In genomic region chr5:5481633-5482032, GRCh38 we compare ENCODE assay signal across 19 cellular contexts. TPM values are rescaled to one million over a fixed set of nuclear protein-coding genes. Genes with fewer than 3 reads are reported as not detected.
DNase-seq lines count a peak whose midpoint lies in the region; ATAC-seq lines count a peak whose summit lies in the region.
"Had no signal": no experiment of that assay in that cellular context is flagged by ENCODE, and none has a peak within 500 bp of the region (broad histone marks: within the 10 kb centered on the region; RNA-seq: fewer than 3 reads in every experiment).

No MANE protein-coding gene starts in this region.

- peaks cover 0 to 4% of the 10 kb centered on the region in 2 donors for H3K9me3 Mint-ChIP-seq in stimulated activated naive CD8-positive, alpha-beta T cell treated with anti-CD3 and anti-CD28 coated beads, Interleukin-15, amount 100 ng/mL, for 72 hours
- H3K9me3 Mint-ChIP-seq in T-cell (peaks cover 0 to 5% (median 0%) of the 10 kb centered on the region in 3 donors), immature natural killer cell (no peaks in the 10 kb centered on the region)
- H3K9me3 Mint-ChIP-seq: HFFc6 had no signal

- H3K36me3 Mint-ChIP-seq in T-cell, result peaks cover 38% of the 10 kb centered on the region
- peaks cover 14 to 40% (median 36%) of the 10 kb centered on the region in 3 donors for H3K36me3 Mint-ChIP-seq in immature natural killer cell

- H3K27ac Mint-ChIP-seq in stimulated activated naive CD8-positive, alpha-beta T cell treated with anti-CD3 and anti-CD28 coated beads, Interleukin-15, amount 100 ng/mL, for 72 hours, result peak overlapping the region; percentile 59 to 60
- H3K27ac Mint-ChIP-seq in T-cell (peak overlapping the region; percentile 81 to 84), immature natural killer cell (peak overlapping the region in 5 of 6 donors; percentile 59 to 90 (median 80))
- H3K27ac Mint-ChIP-seq: HFFc6; stimulated activated naive CD8-positive, alpha-beta T cell treated with anti-CD3 and anti-CD28 coated beads, Interleukin-15, Interleukin-2, amounts not matched to agents 100 ng/mL and 50 ng/mL, for 24 hours had no signal

- POLR2A ChIA-PET in T-cell (lab: Charles Lee), result no interaction called here

- no peak overlapping the region for H3K4me3 Mint-ChIP-seq in stimulated activated naive CD8-positive, alpha-beta T cell treated with anti-CD3 and anti-CD28 coated beads, Interleukin-15, amount 100 ng/mL, for 72 hours
- H3K4me3 Mint-ChIP-seq in T-cell (no peak overlapping the region), immature natural killer cell (peak overlapping the region; percentile 29 to 71 (median 69))
- H3K4me3 Mint-ChIP-seq: HFFc6; stimulated activated naive CD8-positive, alpha-beta T cell treated with anti-CD3 and anti-CD28 coated beads, Interleukin-15, Interleukin-2, amounts not matched to agents 100 ng/mL and 50 ng/mL, for 24 hours had no signal

- H3K27me3 Mint-ChIP-seq in stimulated activated naive CD8-positive, alpha-beta T cell treated with anti-CD3 and anti-CD28 coated beads, Interleukin-15, amount 100 ng/mL, for 72 hours, result no peaks in the 10 kb centered on the region
- H3K27me3 Mint-ChIP-seq in T-cell (no peaks in the 10 kb centered on the region), immature natural killer cell (ENCODE audit: low read depth in 3 of 3) (peaks cover 2 to 6% (median 4%) of the 10 kb centered on the region in 3 donors)
- H3K27me3 Mint-ChIP-seq: stimulated activated naive CD8-positive, alpha-beta T cell treated with anti-CD3 and anti-CD28 coated beads, Interleukin-15, Interleukin-2, amounts not matched to agents 100 ng/mL and 50 ng/mL, for 24 hours had no signal

- DNase-seq in stimulated activated naive CD8-positive, alpha-beta T cell treated with anti-CD3 and anti-CD28 coated beads, Interleukin-15, amount 100 ng/mL, for 72 hours, result no peak
- DNase-seq in stimulated activated naive CD8-positive, alpha-beta T cell treated with anti-CD3 and anti-CD28 coated beads, Interleukin-15, Interleukin-2, amounts not matched to agents 100 U/mL and 50 U/mL, for 24 hours, result no peak
- DNase-seq in T-cell (no peak), immature natural killer cell (no peak), NCI-H1048 (lab: John Stamatoyannopoulos, UW) (no peak)
- DNase-seq: activated naive CD4-positive, alpha-beta T cell treated with anti-CD3 and anti-CD28 coated beads, Interleukin-2, amount 50 U/mL, for 16 hours; cerebellar nuclear complex; COR-L47; foreskin fibroblast; HFFc6; hippocampal formation; NCI-H1105 treated with DMSO at 0.1 percent for 48 hours; NCI-H2081; NCI-H345; Right ventricle myocardium superior; stimulated activated CD4-positive, alpha-beta T cell treated with anti-CD3 and anti-CD28 coated beads, Interleukin-4, amount 100 ng/mL, for 1 hour had no signal

- CTCF ChIA-PET in T-cell (lab: Charles Lee), result no interaction called here

- no peak for ATAC-seq in stimulated activated naive CD8-positive, alpha-beta T cell treated with anti-CD3 and anti-CD28 coated beads, Interleukin-15, amount 100 ng/mL, for 72 hours
- no peak for ATAC-seq in stimulated activated naive CD8-positive, alpha-beta T cell treated with anti-CD3 and anti-CD28 coated beads, Interleukin-15, Interleukin-2, amounts not matched to agents 100 U/mL and 50 U/mL, for 24 hours
- ATAC-seq in T-cell (replicated peaks in 1 of 4) (peak in 1 of 4 experiments; percentile 8), GM18520 (IDR thresholded peaks at IDR 0.05; ENCODE audit: unreplicated experiment) (no peak), HG03520 (IDR thresholded peaks at IDR 0.05; ENCODE audit: unreplicated experiment) (no peak)

- H3K4me1 Mint-ChIP-seq in stimulated activated naive CD8-positive, alpha-beta T cell treated with anti-CD3 and anti-CD28 coated beads, Interleukin-15, amount 100 ng/mL, for 72 hours, result peaks cover 27% of the 10 kb centered on the region
- H3K4me1 Mint-ChIP-seq in T-cell (peaks cover 21 to 34% (median 26%) of the 10 kb centered on the region in 3 donors), immature natural killer cell (peaks cover 51 to 65% of the 10 kb centered on the region in 2 donors)

RNA-seq across cellular contexts. Expression of gene ICE1, which starts 59.2 kb away (rescaled TPM):
- 10 to 100 TPM; 37.3 to 42.9 (median 40.5) TPM for total RNA-seq in T-cell
- polyA plus RNA-seq in immature natural killer cell, result 10 to 100 TPM; 11.9 to 19.3 (median 13.5) TPM

Comparison
In these comparisons a context has a peak if more than half of its experiments do, and no peak if none do; other contexts are left out.
1. H3K4me3 Mint-ChIP-seq: peak in immature natural killer cell (5 of 5); none in stimulated activated naive CD8-positive, alpha-beta T cell treated with anti-CD3 and anti-CD28 coated beads, Interleukin-15, amount 100 ng/mL, for 72 hours (0 of 2) and T-cell (0 of 3).
2. Peak in every context shown above with its lines, with median percentiles within 50 percentile points of each other: H3K27ac Mint-ChIP-seq.